ENCODE assay signal across 22 cellular contexts in genomic region chr2:240857039-240858008, GRCh38. TPM values are rescaled to one million over a fixed set of nuclear protein-coding genes. Genes with fewer than 3 reads are reported as not detected.
A peak's percentile ranks its signal among the peaks of the same experiment; 100 is the strongest.
DNase-seq lines count a peak whose midpoint lies in the region; ATAC-seq and TF ChIP-seq lines count a peak whose summit lies in the region.
"Had no signal": no experiment of that assay in that cellular context is flagged by ENCODE, and none has a peak within 500 bp of the region (broad histone marks: within the 10 kb centered on the region; RNA-seq: fewer than 3 reads in every experiment).

No MANE protein-coding gene starts in this region.

- no peak for TF ChIP-seq CTCF in GM10248 (IDR thresholded peaks at IDR 0.05; ENCODE audit: control extremely low read depth, extremely low read depth, low read depth, missing control alignments)

- DNase-seq in DMS 273 (lab: John Stamatoyannopoulos, UW; ENCODE audit: unreplicated experiment) (peak; percentile 55), DMS 273 treated with DMSO at 0.1 percent for 48 hours (lab: John Stamatoyannopoulos, UW) (no peak), NCI-H69 (lab: John Stamatoyannopoulos, UW) (peak; percentile 73), left kidney (ENCODE audit: low read depth, low spot score) (peak; percentile 34), sciatic nerve (ENCODE audit: low spot score) (no peak), GM10248 (ENCODE audit: extremely low spot score) (no peak)
- DNase-seq: activated CD4-positive, alpha-beta T cell treated with anti-CD3 and anti-CD28 coated beads for 48 hours; activated CD8-positive, alpha-beta memory T cell treated with anti-CD3 and anti-CD28 coated beads, Interleukin-2, amount 50 U/mL, for 4 hours; activated naive CD4-positive, alpha-beta T cell; anterior cingulate cortex; effector memory CD8-positive, alpha-beta T cell; heart left ventricle; NCI-H1930; NCI-H774; SW 1271 had no signal

- CTCF ChIA-PET in GM10248 (lab: Yijun Ruan, JAX) = no interaction called here

- intact Hi-C loops in sciatic nerve (cut with DNase I) = no loop called here

- ATAC-seq in sciatic nerve (peak; percentile 23), HG03039 (IDR thresholded peaks at IDR 0.05; ENCODE audit: unreplicated experiment) (no peak), HG02884 (IDR thresholded peaks at IDR 0.05; ENCODE audit: unreplicated experiment) (no peak)
- ATAC-seq: effector memory CD8-positive, alpha-beta T cell; heart left ventricle had no signal

- POLR2A ChIA-PET in GM10248 (lab: Yijun Ruan, JAX) = no interaction called here

RNA-seq across cellular contexts. Expression of gene AGXT, which starts 11.3 kb away (rescaled TPM):
- not detected for total RNA-seq in sciatic nerve
- total RNA-seq: fibroblast of lung, heart left ventricle, MCF 10A, pulmonary artery endothelial cell, thoracic aorta had no signal

RNA-seq across cellular contexts. Expression of gene KIF1A, which starts 37.3 kb away (rescaled TPM):
- 123 TPM for total RNA-seq in sciatic nerve
- total RNA-seq: fibroblast of lung, MCF 10A had no signal

RNA-seq across cellular contexts. Expression of gene MAB21L4, which starts 38.6 kb away (rescaled TPM):
- total RNA-seq in sciatic nerve = not detected
- total RNA-seq: fibroblast of lung, MCF 10A, pulmonary artery endothelial cell, RPMI7951, thoracic aorta had no signal

RNA-seq across cellular contexts. Expression of gene CROCC2, which starts 48.8 kb away (rescaled TPM):
- 0.18 TPM for total RNA-seq in sciatic nerve
- total RNA-seq: heart left ventricle, MCF 10A, pulmonary artery endothelial cell, thoracic aorta had no signal

Comparison
In these comparisons a context has a peak if more than half of its experiments do, and no peak if none do; other contexts are left out.
1. DNase-seq: peak in DMS 273 (single experiment), NCI-H69 (single experiment) and left kidney (single experiment); none in DMS 273 treated with DMSO at 0.1 percent for 48 hours (single experiment), sciatic nerve (single experiment) and GM10248 (single experiment).